ENCODE assay signal across 8 cellular contexts in the genomic region with DNA sequence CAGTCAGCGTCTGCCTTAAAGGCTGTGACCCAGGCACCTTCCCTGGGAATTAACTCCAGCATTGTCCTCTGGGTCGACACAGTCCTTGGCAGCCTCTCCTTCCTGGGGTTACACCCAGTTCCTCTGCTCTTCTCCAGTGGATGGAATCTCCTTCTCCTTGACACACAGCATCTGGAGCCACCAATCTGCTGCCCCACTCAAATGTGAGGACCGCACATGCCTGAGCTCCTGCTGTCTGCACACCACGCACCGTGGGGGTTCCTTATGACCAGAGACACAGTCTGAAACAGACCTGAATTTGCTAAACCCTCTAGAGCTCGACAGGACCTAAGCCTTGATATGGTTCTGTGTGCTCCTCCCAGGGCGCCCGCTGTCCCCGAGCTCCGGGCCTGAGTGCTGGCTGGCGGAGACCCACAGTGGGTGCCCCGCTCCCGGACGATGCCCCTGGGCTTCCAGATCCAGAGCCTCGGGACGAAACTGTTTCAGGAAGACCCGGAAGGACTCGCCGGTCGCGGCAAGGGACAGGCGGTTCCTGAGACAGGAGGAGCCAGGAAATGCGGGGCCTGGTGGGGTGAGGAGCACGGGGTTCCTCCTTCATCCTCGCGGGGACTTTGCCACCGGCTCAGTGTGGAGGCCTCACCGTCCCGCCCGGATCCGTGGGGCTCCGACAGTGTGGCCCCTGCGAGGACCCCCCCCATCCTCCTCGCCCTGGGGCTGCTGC. TPM values are rescaled to one million over a fixed set of nuclear protein-coding genes. Genes with fewer than 3 reads are reported as not detected.
A peak's percentile ranks its signal among the peaks of the same experiment; 100 is the strongest.
DNase-seq lines count a peak whose midpoint lies in the region; ATAC-seq, FAIRE-seq and TF ChIP-seq lines count a peak whose summit lies in the region.

No MANE protein-coding gene starts in this region.

- H3K4me3 ChIP-seq in BJ (ENCODE audit: low read depth, low read length), result peak overlapping the region; percentile 34
- H3K4me3 ChIP-seq in epithelial cell of esophagus (ENCODE audit: low read length), result peak overlapping the region; percentile 47

- peaks cover 98% of the 10 kb centered on the region for H3K27me3 Mint-ChIP-seq in nephron (ENCODE audit: low read depth)

- H3K36me3 Mint-ChIP-seq in nephron (ENCODE audit: low read depth), result no peaks in the 10 kb centered on the region

- CTCF ChIA-PET in BJ (lab: Yijun Ruan, JAX), result interaction anchor here (0.6 to 2.5 kb wide), 14 partner anchors 9 to 533 kb away, joined by 3 to 27 read pairs (median 4); partner anchors contain the start of gene PCMT1

- no peak for TF ChIP-seq CTCF in BJ (IDR thresholded peaks at IDR 0.05; ENCODE audit: insufficient read depth, low read depth, low read length)
- no peak for TF ChIP-seq CTCF in epithelial cell of esophagus (IDR thresholded peaks at IDR 0.05; ENCODE audit: insufficient read depth, low read depth, low read length, missing control alignments)
- TF ChIP-seq CTCF in nephron (IDR thresholded peaks at IDR 0.05; ENCODE audit: unreplicated experiment in 3 of 3), result no peak

- no peak for TF ChIP-seq POLR2A in GM12892 (IDR thresholded peaks at IDR 0.05; ENCODE audit: low read depth, low read length)

- H3K36me3 ChIP-seq in BJ (ENCODE audit: control insufficient read depth, insufficient read depth, low read length), result no peaks in the 10 kb centered on the region

- peaks cover 10% of the 10 kb centered on the region for H3K9me3 Mint-ChIP-seq in nephron

- FAIRE-seq in GM12892 (lab: Jason Lieb, UNC), result no peak

- H3K4me1 Mint-ChIP-seq in nephron, result peaks cover 7% of the 10 kb centered on the region

- H3K27ac Mint-ChIP-seq in nephron, result no peak overlapping the region

- no peak for ATAC-seq in GM21447 (IDR thresholded peaks at IDR 0.05; ENCODE audit: unreplicated experiment)

- POLR2A ChIA-PET in BJ (lab: Charles Lee), result no interaction called here

- H3K4me3 Mint-ChIP-seq in nephron, result peak overlapping the region; percentile 71 to 82 (median 81)

- DNase-seq in BJ (ENCODE audit: low read depth), result no peak
- peak; percentile 21 for DNase-seq in MV-4-11 (lab: John Stamatoyannopoulos, UW)
- no peak for DNase-seq in epithelial cell of esophagus (ENCODE audit: low read depth)
- DNase-seq in NCI-H187 treated with DMSO at 0.1 percent for 48 hours (lab: John Stamatoyannopoulos, UW), result no peak
- DNase-seq in GM12892 (ENCODE audit: insufficient read length), result no peak
- no peak for DNase-seq in NCI-H1092 treated with DMSO at 0.1 percent for 48 hours (lab: John Stamatoyannopoulos, UW)

- H3K27me3 ChIP-seq in BJ (ENCODE audit: control insufficient read depth, insufficient read depth, low read length), result peaks cover 14% of the 10 kb centered on the region

RNA-seq across cellular contexts. Expression of gene RAET1G, which starts 2.5 kb away (rescaled TPM):
- 0.77 and 1.1 TPM in 2 replicates for polyA plus RNA-seq in BJ (2011; rRNA removed)
- 0.38 TPM in 1 of 2 replicates, not detected in the other for polyA minus RNA-seq in BJ (2011; rRNA and poly(A)+ RNA removed)
- polyA plus RNA-seq in GM12892 (2012; ENCODE audit: missing spikeins), result not detected

RNA-seq across cellular contexts. Expression of gene ULBP2, which starts 16.4 kb away (rescaled TPM):
- polyA plus RNA-seq in BJ (2011; rRNA removed), result 15.1 and 22.8 TPM in 2 replicates
- 3.4 and 8.3 TPM in 2 replicates for polyA minus RNA-seq in BJ (2011; rRNA and poly(A)+ RNA removed)
- not detected for polyA plus RNA-seq in GM12892 (2012; ENCODE audit: missing spikeins)

RNA-seq across cellular contexts. Expression of gene RAET1E, which starts 27.5 kb away (rescaled TPM):
- 0.22 and 0.31 TPM in 2 replicates for polyA plus RNA-seq in BJ (2011; rRNA removed)
- not detected in 2 replicates for polyA minus RNA-seq in BJ (2011; rRNA and poly(A)+ RNA removed)
- polyA plus RNA-seq in GM12892 (2012; ENCODE audit: missing spikeins), result not detected

RNA-seq across cellular contexts. Expression of gene ULBP1, which starts 38.3 kb away (rescaled TPM):
- polyA plus RNA-seq in BJ (2011; rRNA removed), result 2.6 TPM in 2 replicates
- polyA minus RNA-seq in BJ (2011; rRNA and poly(A)+ RNA removed), result 0.43 and 0.93 TPM in 2 replicates
- polyA plus RNA-seq in GM12892 (2012; ENCODE audit: missing spikeins), result 0.08 TPM
